Comparison of ENCODE assay signal across 22 cellular contexts in the genomic region with DNA sequence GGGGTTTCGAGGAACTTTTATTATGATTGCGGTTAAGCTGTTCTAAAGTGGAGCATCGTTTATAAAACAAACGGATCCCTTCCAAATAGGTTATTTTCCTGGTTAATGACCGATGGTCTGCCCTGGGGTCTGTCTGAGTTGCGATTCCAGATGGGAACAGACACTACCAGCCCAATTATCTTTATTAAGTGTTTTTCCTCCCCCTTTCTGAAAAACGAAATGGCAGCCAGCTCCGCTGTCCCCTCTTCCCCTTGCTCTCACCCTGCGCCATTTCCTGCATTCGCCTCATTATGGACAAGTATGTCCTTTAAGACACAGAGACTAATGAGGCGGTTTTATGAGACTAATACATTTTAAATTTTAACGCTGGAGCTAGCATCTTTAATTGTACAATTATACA.
"Had no signal": no experiment of that assay in that cellular context is flagged by ENCODE, and none has a peak within 500 bp of the region (broad histone marks: within the 10 kb centered on the region; RNA-seq: fewer than 3 reads in every experiment).

No MANE protein-coding gene starts in this region.

- DNase-seq: activated CD4-positive, alpha-beta memory T cell treated with anti-CD3 and anti-CD28 coated beads, Interleukin-2, amount 10 ng/mL, durations not matched to agents 7 days and 5 days; activated CD4-positive, alpha-beta T cell treated with anti-CD3 and anti-CD28 coated beads for 48 hours; activated CD4-positive, CD25-positive, alpha-beta regulatory T cell; activated effector memory CD4-positive, alpha-beta T cell treated with anti-CD3 and anti-CD28 coated beads, Interleukin-2, amount 50 U/mL, for 16 hours; activated naive CD4-positive, alpha-beta T cell treated with anti-CD3 and anti-CD28 coated beads, Interleukin-2, amount 10 ng/mL, durations not matched to agents 7 days and 5 days; body of pancreas; foreskin keratinocyte; immature natural killer cell; lower lobe of right lung; naive thymus-derived CD4-positive, alpha-beta T cell; ovary; psoas muscle; right cardiac atrium; stimulated activated CD4-positive, alpha-beta T cell treated with anti-CD3 and anti-CD28 coated beads, Interleukin-12 subunit alpha, Interleukin-12 subunit beta, amount 100 ng/mL, for 4 hours; stimulated activated CD4-positive, alpha-beta T cell treated with anti-CD3 and anti-CD28 coated beads, Interleukin-4, amount 100 ng/mL, for 4 hours; stimulated activated naive CD8-positive, alpha-beta T cell treated with anti-CD3 and anti-CD28 coated beads, Interleukin-15, Interleukin-2, amounts not matched to agents 100 U/mL and 50 U/mL, for 24 hours; T-helper 9 cell; upper lobe of right lung had no signal

- H3K36me3 Mint-ChIP-seq: activated naive CD4-positive, alpha-beta T cell treated with anti-CD3 and anti-CD28 coated beads, Interleukin-2, amount 10 ng/mL, durations not matched to agents 7 days and 5 days; immature natural killer cell; naive thymus-derived CD4-positive, alpha-beta T cell had no signal

- H3K4me1 Mint-ChIP-seq: activated CD4-positive, alpha-beta memory T cell treated with anti-CD3 and anti-CD28 coated beads, Interleukin-2, amount 10 ng/mL, durations not matched to agents 7 days and 5 days; activated naive CD4-positive, alpha-beta T cell treated with anti-CD3 and anti-CD28 coated beads, Interleukin-2, amount 10 ng/mL, durations not matched to agents 7 days and 5 days; immature natural killer cell had no signal

- H3K4me3 Mint-ChIP-seq: activated CD4-positive, alpha-beta memory T cell treated with anti-CD3 and anti-CD28 coated beads, Interleukin-2, amount 10 ng/mL, durations not matched to agents 7 days and 5 days; activated naive CD4-positive, alpha-beta T cell treated with anti-CD3 and anti-CD28 coated beads, Interleukin-2, amount 10 ng/mL, durations not matched to agents 7 days and 5 days; immature natural killer cell had no signal

- H3K4me3 ChIP-seq: body of pancreas, cardiac muscle cell, lower lobe of right lung, ovary, psoas muscle, upper lobe of right lung had no signal

- ATAC-seq: body of pancreas; foreskin keratinocyte; left lobe of liver; lower lobe of right lung; naive thymus-derived CD4-positive, alpha-beta T cell; psoas muscle; right cardiac atrium; stimulated activated naive CD8-positive, alpha-beta T cell treated with anti-CD3 and anti-CD28 coated beads, Interleukin-15, Interleukin-2, amounts not matched to agents 100 U/mL and 50 U/mL, for 24 hours; upper lobe of right lung had no signal

- H3K9me3 ChIP-seq: body of pancreas, lower lobe of right lung, neutrophil, ovary, psoas muscle, upper lobe of right lung had no signal

- H3K36me3 ChIP-seq: cardiac muscle cell, lower lobe of right lung, neutrophil, ovary, upper lobe of right lung had no signal

- H3K27me3 ChIP-seq: cardiac muscle cell, foreskin keratinocyte, ovary had no signal

- H3K4me1 ChIP-seq: foreskin keratinocyte, psoas muscle, upper lobe of right lung had no signal

- H3K9me3 Mint-ChIP-seq: activated CD4-positive, alpha-beta memory T cell treated with anti-CD3 and anti-CD28 coated beads, Interleukin-2, amount 10 ng/mL, durations not matched to agents 7 days and 5 days; activated naive CD4-positive, alpha-beta T cell treated with anti-CD3 and anti-CD28 coated beads, Interleukin-2, amount 10 ng/mL, durations not matched to agents 7 days and 5 days; immature natural killer cell had no signal

- FAIRE-seq: endometrium had no signal

- H3K27ac ChIP-seq: body of pancreas, cardiac muscle cell, foreskin keratinocyte, lower lobe of right lung, neutrophil, ovary, psoas muscle, upper lobe of right lung had no signal

- H3K27ac Mint-ChIP-seq: activated CD4-positive, alpha-beta memory T cell treated with anti-CD3 and anti-CD28 coated beads, Interleukin-2, amount 10 ng/mL, durations not matched to agents 7 days and 5 days; activated naive CD4-positive, alpha-beta T cell treated with anti-CD3 and anti-CD28 coated beads, Interleukin-2, amount 10 ng/mL, durations not matched to agents 7 days and 5 days; immature natural killer cell; naive thymus-derived CD4-positive, alpha-beta T cell had no signal
